12 cellular contexts compared by ENCODE assay signal in the genomic region with DNA sequence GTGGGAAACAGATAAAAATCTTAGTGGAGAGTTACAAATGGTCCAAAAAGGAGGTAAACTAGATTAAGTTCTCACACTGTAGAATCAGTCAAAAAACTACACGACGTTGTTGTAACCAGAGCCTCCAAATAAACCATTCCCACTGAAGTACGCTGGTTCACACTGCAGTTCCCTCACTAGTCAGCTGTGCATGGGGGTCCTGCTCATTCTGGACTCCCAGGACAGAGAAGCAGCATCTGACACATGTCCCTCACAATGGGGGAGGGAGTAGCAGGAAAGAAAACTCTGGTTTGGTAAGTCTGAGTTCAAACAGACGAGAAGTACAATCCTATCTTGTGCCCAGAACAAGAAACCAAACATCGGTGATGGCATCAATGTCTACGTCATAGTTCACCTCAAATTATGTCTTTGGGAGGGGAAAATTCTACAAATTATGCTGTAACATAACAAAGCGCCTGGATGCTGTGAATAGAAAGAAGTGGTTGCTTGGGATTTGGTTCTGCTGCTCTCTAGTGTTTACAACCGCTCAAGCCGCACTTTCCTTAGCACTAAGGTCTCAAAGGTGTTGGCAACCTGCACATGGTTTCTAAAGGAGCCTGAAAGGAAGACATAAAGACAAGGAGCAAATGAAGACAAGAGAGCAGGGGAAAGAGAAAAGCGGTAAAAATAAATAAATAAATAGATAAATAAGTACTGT.
DNase-seq lines count a peak whose midpoint lies in the region; ATAC-seq and TF ChIP-seq lines count a peak whose summit lies in the region.
"Had no signal": no experiment of that assay in that cellular context is flagged by ENCODE, and none has a peak within 500 bp of the region (broad histone marks: within the 10 kb centered on the region; RNA-seq: fewer than 3 reads in every experiment).

No MANE protein-coding gene starts in this region.

- TF ChIP-seq CTCF in left ventricle myocardium inferior (IDR thresholded peaks at IDR 0.05; ENCODE audit: borderline replicate concordance): peak; percentile 34
- no peak for TF ChIP-seq CTCF in right atrium auricular region (IDR thresholded peaks at IDR 0.05)
- no peak for TF ChIP-seq CTCF in WTC11 (IDR thresholded peaks at IDR 0.05)
- peak; percentile 29 for TF ChIP-seq CTCF in hepatocyte (IDR thresholded peaks at IDR 0.05; ENCODE audit: poor library complexity)

- no peaks in the 10 kb centered on the region for H3K36me3 ChIP-seq in left ventricle myocardium inferior
- H3K36me3 ChIP-seq in right atrium auricular region: no peaks in the 10 kb centered on the region
- no peaks in the 10 kb centered on the region for H3K36me3 ChIP-seq in hepatocyte (replicated peaks; ENCODE audit: insufficient read depth, low read depth)
- H3K36me3 ChIP-seq in thymus (ENCODE audit: control insufficient read depth, insufficient read depth): no peaks in the 10 kb centered on the region

- CTCF ChIA-PET in WTC11 (lab: Charles Lee): interaction anchor here (1.4 to 1.9 kb wide), 2 partner anchors 122 to 144 kb away, joined by 3 to 8 read pairs; no protein-coding TSS in a partner anchor

- no peak overlapping the region for H3K4me3 Mint-ChIP-seq in WTC11

- H4K20me1 ChIP-seq in hepatocyte (ENCODE audit: insufficient read depth, poor library complexity, severe bottlenecking): no peaks in the 10 kb centered on the region

- no peak overlapping the region for H2AFZ ChIP-seq in hepatocyte

- no peaks in the 10 kb centered on the region for H3K4me1 ChIP-seq in left ventricle myocardium inferior
- H3K4me1 ChIP-seq in right atrium auricular region: no peaks in the 10 kb centered on the region
- H3K4me1 ChIP-seq in hepatocyte (ENCODE audit: insufficient read depth): peaks cover 3% of the 10 kb centered on the region
- H3K4me1 ChIP-seq in thymus (ENCODE audit: control insufficient read depth, insufficient read depth, low read length): peaks cover 37% of the 10 kb centered on the region

- 75% methylated on average over 10 of the region's 10 CpGs for WGBS in hepatocyte (ENCODE audit: low lambda C conversion rate, missing lambda C conversion rate)
- 87% methylated on average over 10 of the region's 10 CpGs for WGBS in thymus

- no peaks in the 10 kb centered on the region for H3K36me3 Mint-ChIP-seq in WTC11

- intact Hi-C loops in left ventricle myocardium inferior (cut with micrococcal nuclease): no loop called here

- POLR2A ChIA-PET in WTC11 (lab: Charles Lee): no interaction called here

- H3K27me3 ChIP-seq in left ventricle myocardium inferior (ENCODE audit: low read depth): no peaks in the 10 kb centered on the region
- no peaks in the 10 kb centered on the region for H3K27me3 ChIP-seq in right atrium auricular region
- no peaks in the 10 kb centered on the region for H3K27me3 ChIP-seq in hepatocyte
- H3K27me3 ChIP-seq in thymus (ENCODE audit: control insufficient read depth, insufficient read depth): no peaks in the 10 kb centered on the region

- DNase-seq in left ventricle myocardium inferior: no peak
- no peak for DNase-seq in right atrium auricular region (ENCODE audit: low spot score)
- no peak for DNase-seq in WTC11 (ENCODE audit: low spot score)
- DNase-seq in hepatocyte (ENCODE audit: low spot score): no peak
- no peak for DNase-seq in mesenteric fat pad (ENCODE audit: low spot score)
- no peak for DNase-seq in stimulated activated CD4-positive, alpha-beta T cell treated with anti-CD3 and anti-CD28 coated beads, Interleukin-4, amount 100 ng/mL, for 4 hours
- DNase-seq in nucleus accumbens (lab: John Stamatoyannopoulos, UW): no peak
- DNase-seq: KG1; stimulated activated CD8-positive, alpha-beta memory T cell treated with anti-CD3 and anti-CD28 coated beads, Interleukin-4, amount 100 ng/mL, for 48 hours had no signal

- ATAC-seq in WTC11: peak; percentile 65

- H3K27ac Mint-ChIP-seq in WTC11: no peak overlapping the region
- H3K27ac Mint-ChIP-seq: activated T-helper 1 cell treated with anti-CD3 and anti-CD28 coated beads, Interleukin-12 subunit alpha, Interleukin-12 subunit beta, Interleukin-2, Interleukin-4 antibody, amounts not matched to agents 30 ng/mL and 10 ng/mL and 1 ng/mL, durations not matched to agents 14 hours and 24 hours and 36 hours had no signal

- H3K9me3 Mint-ChIP-seq in WTC11: no peaks in the 10 kb centered on the region
- H3K9me3 Mint-ChIP-seq: activated T-helper 1 cell treated with anti-CD3 and anti-CD28 coated beads, Interleukin-12 subunit alpha, Interleukin-12 subunit beta, Interleukin-2, Interleukin-4 antibody, amounts not matched to agents 30 ng/mL and 10 ng/mL and 1 ng/mL, durations not matched to agents 14 hours and 24 hours and 36 hours had no signal

- no peaks in the 10 kb centered on the region for H3K9me3 ChIP-seq in left ventricle myocardium inferior (replicated peaks)
- no peaks in the 10 kb centered on the region for H3K9me3 ChIP-seq in right atrium auricular region
- no peaks in the 10 kb centered on the region for H3K9me3 ChIP-seq in hepatocyte (ENCODE audit: low read depth)
- no peaks in the 10 kb centered on the region for H3K9me3 ChIP-seq in thymus (ENCODE audit: control insufficient read depth)

- no peaks in the 10 kb centered on the region for H3K79me2 ChIP-seq in hepatocyte

- peaks cover 6% of the 10 kb centered on the region; the same call in 1 of the 2 replicates for H3K4me1 Mint-ChIP-seq in WTC11

- H3K9me2 ChIP-seq in hepatocyte (replicated peaks; ENCODE audit: insufficient read depth): no peaks in the 10 kb centered on the region

- H3K27ac ChIP-seq in left ventricle myocardium inferior (replicated peaks): no peak overlapping the region
- no peak overlapping the region for H3K27ac ChIP-seq in right atrium auricular region
- no peak overlapping the region for H3K27ac ChIP-seq in hepatocyte
- no peak overlapping the region for H3K27ac ChIP-seq in thymus (ENCODE audit: low read depth)
- H3K27ac ChIP-seq: C4-2B had no signal

- H3K4me3 ChIP-seq in left ventricle myocardium inferior (no peak overlapping the region), right atrium auricular region (no peak overlapping the region), hepatocyte (no peak overlapping the region), thymus (ENCODE audit: low read length) (peak overlapping the region; percentile 20)

- H3K27me3 Mint-ChIP-seq in WTC11 (ENCODE audit: low read depth): no peaks in the 10 kb centered on the region

- no peak overlapping the region for H3K4me2 ChIP-seq in hepatocyte

TF ChIP-seq in WTC11, 78 proteins besides CTCF, POLR2A, EP300 and RAD21:
- no peak for TF ChIP-seq GTF2I (CRISPR knock-in tag; conservative IDR thresholded peaks at IDR 0.05)
- TF ChIP-seq SP1 (CRISPR knock-in tag; conservative IDR thresholded peaks at IDR 0.05): no peak
- TF ChIP-seq MAX (CRISPR knock-in tag; IDR thresholded peaks at IDR 0.05): 0 out of 2 replicates have a peak, but pooled peaks have one; percentile 25
- no peak for TF ChIP-seq GABPB1 (CRISPR knock-in tag; IDR thresholded peaks at IDR 0.05)

Comparison
In these comparisons a context has a peak if more than half of its experiments do, and no peak if none do; other contexts are left out.
1. CTCF ChIP-seq: peak in left ventricle myocardium inferior (single experiment) and hepatocyte (single experiment); none in right atrium auricular region (0 of 2) and WTC11 (single experiment).